In genomic region chr12:11397366-11397765, GRCh38 we compare ENCODE assay signal across 1 cellular context.
TF ChIP-seq lines count a peak whose summit lies in the region.

No MANE protein-coding gene starts in this region.

TF ChIP-seq in H1, 55 proteins besides CTCF, POLR2A, EP300 and RAD21:
- TF ChIP-seq E2F6 (IDR thresholded peaks at IDR 0.05) (no peak), CEBPB (IDR thresholded peaks at IDR 0.05; ENCODE audit: low read depth, low read length) (0 out of 2 replicates have a peak, but pooled peaks have one; percentile 9), BRCA1 (IDR thresholded peaks at IDR 0.05; ENCODE audit: low read depth, low read length) (no peak)
